Comparison of ENCODE assay signal across 1 cellular context in genomic region chr3:11757929-11758328, GRCh38.
TF ChIP-seq lines count a peak whose summit lies in the region.

No MANE protein-coding gene starts in this region.

TF ChIP-seq in IMR-90, 13 proteins besides CTCF, POLR2A, EP300 and RAD21 (continued from another document):
- TF ChIP-seq RFX5 (IDR thresholded peaks at IDR 0.05; ENCODE audit: low read depth, low read length) (no peak), FOS (IDR thresholded peaks at IDR 0.05; ENCODE audit: low read depth, low read length) (no peak), MAFK (IDR thresholded peaks at IDR 0.05; ENCODE audit: low read depth, low read length) (no peak), MXI1 (IDR thresholded peaks at IDR 0.05; ENCODE audit: borderline replicate concordance, low read depth, low read length) (no peak), BHLHE40 (IDR thresholded peaks at IDR 0.05; ENCODE audit: low read depth, low read length) (no peak), SMC3 (IDR thresholded peaks at IDR 0.05; ENCODE audit: low read depth, low read length) (no peak)
- TF ChIP-seq, protein P1, sequence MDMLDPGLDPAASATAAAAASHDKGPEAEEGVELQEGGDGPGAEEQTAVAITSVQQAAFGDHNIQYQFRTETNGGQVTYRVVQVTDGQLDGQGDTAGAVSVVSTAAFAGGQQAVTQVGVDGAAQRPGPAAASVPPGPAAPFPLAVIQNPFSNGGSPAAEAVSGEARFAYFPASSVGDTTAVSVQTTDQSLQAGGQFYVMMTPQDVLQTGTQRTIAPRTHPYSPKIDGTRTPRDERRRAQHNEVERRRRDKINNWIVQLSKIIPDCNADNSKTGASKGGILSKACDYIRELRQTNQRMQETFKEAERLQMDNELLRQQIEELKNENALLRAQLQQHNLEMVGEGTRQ (IDR thresholded peaks at IDR 0.05; ENCODE audit: low read depth, low read length): no peak
